Comparison of ENCODE assay signal across 8 cellular contexts in the genomic region with DNA sequence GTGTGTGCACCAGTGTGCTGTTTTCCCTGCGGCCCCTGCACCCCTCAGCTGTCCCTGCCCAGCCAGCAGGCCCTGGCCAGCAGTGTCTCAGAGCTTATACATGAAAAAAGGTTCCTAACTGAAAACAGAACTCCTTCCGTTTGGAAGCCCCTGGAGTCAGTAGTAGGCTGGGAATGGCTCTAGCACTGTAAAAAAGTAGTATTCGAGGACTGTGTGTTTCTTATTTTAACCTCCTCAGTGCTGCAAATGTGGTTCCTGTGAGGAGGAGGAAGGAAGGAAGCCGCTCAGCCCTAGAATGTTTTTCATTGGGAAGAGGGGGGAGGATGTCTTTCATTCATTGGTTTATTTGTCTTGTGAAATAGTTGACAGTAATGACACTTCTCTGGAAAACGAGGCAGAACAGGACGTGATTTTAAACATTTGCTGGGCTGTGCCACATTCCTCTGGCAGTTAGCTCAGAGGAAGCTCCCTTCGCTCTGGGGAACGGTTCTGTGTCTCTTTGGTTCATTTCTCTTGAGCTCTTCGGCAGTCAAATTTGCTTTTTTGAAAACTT.
DNase-seq lines count a peak whose midpoint lies in the region; ATAC-seq and TF ChIP-seq lines count a peak whose summit lies in the region.

No MANE protein-coding gene starts in this region.

- H3K36me3 ChIP-seq in GM06990 (ENCODE audit: control insufficient read depth, insufficient read depth, low read length) (no peaks in the 10 kb centered on the region), right lobe of liver (no peaks in the 10 kb centered on the region), testis (ENCODE audit: low read depth, missing control alignments) (no peaks in the 10 kb centered on the region)

- H3K9me3 ChIP-seq in right lobe of liver (no peaks in the 10 kb centered on the region), testis (no peaks in the 10 kb centered on the region)

- H3K4me3 ChIP-seq in GM06990 (replicated peaks; ENCODE audit: low read depth, low read length) (peak overlapping the region; percentile 82), right lobe of liver (peak overlapping the region; percentile 68 to 71 (median 68)), testis (peak overlapping the region; percentile 33 to 61)

- DNase-seq in A172 (ENCODE audit: low spot score) (peak; percentile 83), GM06990 (ENCODE audit: extremely low read depth, insufficient read length) (no peak), RWPE1 (ENCODE audit: low spot score) (peak; percentile 85), dedifferentiated amniotic fluid mesenchymal stem cell (ENCODE audit: extremely low spot score) (peak; percentile 79), right lobe of liver (peak in 1 of 3 donors; percentile 74), testis (peak; percentile 52), NCI-H2227 (lab: John Stamatoyannopoulos, UW; ENCODE audit: unreplicated experiment) (no peak)

- TF ChIP-seq POLR2A in right lobe of liver (IDR thresholded peaks at IDR 0.05) (peak; percentile 92), testis (IDR thresholded peaks at IDR 0.05) (no peak)

- intact Hi-C loops in right lobe of liver (cut with DNase I) (no loop called here), testis (cut with DNase I; ENCODE audit: low total_unique reads) (no loop called here)

- H3K4me1 ChIP-seq in right lobe of liver, result peaks cover 0 to 51% (median 26%) of the 10 kb centered on the region in 4 donors
- peaks cover 48% of the 10 kb centered on the region for H3K4me1 ChIP-seq in testis

- CTCF ChIA-PET in RWPE1 (lab: Yijun Ruan, JAX), result interaction anchor here (0.6 to 1.4 kb wide), 4 partner anchors 13 to 105 kb away, joined by 3 to 5 read pairs (median 3); no protein-coding TSS in a partner anchor

- H3K27ac ChIP-seq in RWPE1, result peak overlapping the region; percentile 99
- peak overlapping the region; percentile 94 to 99 (median 95) for H3K27ac ChIP-seq in right lobe of liver
- peak overlapping the region; percentile 77 to 85 for H3K27ac ChIP-seq in testis

- TF ChIP-seq CTCF in GM06990 (IDR thresholded peaks at IDR 0.05; ENCODE audit: insufficient read depth, low read length, poor library complexity, severe bottlenecking) (no peak), RWPE1 (conservative IDR thresholded peaks at IDR 0.05; ENCODE audit: low read depth) (no peak), right lobe of liver (IDR thresholded peaks at IDR 0.05) (no peak), testis (IDR thresholded peaks at IDR 0.05) (no peak)

- ATAC-seq in right lobe of liver, result peak; percentile 24 to 61 (median 52)
- no peak for ATAC-seq in GM21717 (IDR thresholded peaks at IDR 0.05; ENCODE audit: unreplicated experiment)

- 0% methylated on average over 9 of the region's 9 CpGs for WGBS in right lobe of liver (ENCODE audit: insufficient coverage, low coverage, low lambda C conversion rate, missing lambda C conversion rate)
- WGBS in testis, 2 donors, result 3% methylated on average over 9 of the region's 9 CpGs

- POLR2A ChIA-PET in RWPE1 (lab: Yijun Ruan, JAX; ENCODE audit: low non-redundant PET), result no interaction called here

- no peaks in the 10 kb centered on the region for H3K27me3 ChIP-seq in GM06990 (replicated peaks; ENCODE audit: control insufficient read depth, insufficient read depth, low read length)
- H3K27me3 ChIP-seq in right lobe of liver, result no peaks in the 10 kb centered on the region
- no peaks in the 10 kb centered on the region for H3K27me3 ChIP-seq in testis

Comparison
In these comparisons a context has a peak if more than half of its experiments do, and no peak if none do; other contexts are left out.
1. DNase-seq: peak in A172 (single experiment), RWPE1 (single experiment), dedifferentiated amniotic fluid mesenchymal stem cell (single experiment) and testis (single experiment); none in GM06990 (single experiment) and NCI-H2227 (single experiment).
2. Peak in every context shown above with its lines, with median percentiles within 50 percentile points of each other: H3K4me3 ChIP-seq and H3K27ac ChIP-seq.